ENCODE assay signal across 8 cellular contexts in genomic region chr17:27295945-27296344, GRCh38. TPM values are rescaled to one million over a fixed set of nuclear protein-coding genes. Genes with fewer than 3 reads are reported as not detected.
DNase-seq lines count a peak whose midpoint lies in the region; ATAC-seq and TF ChIP-seq lines count a peak whose summit lies in the region.

No MANE protein-coding gene starts in this region.

- H3K36me3 Mint-ChIP-seq in naive B cell: peaks cover 0 to 7% of the 10 kb centered on the region in 2 donors

- DNase-seq in AG04450 (ENCODE audit: low read depth, low spot score): no peak
- peak; percentile 26 to 30 for DNase-seq in cardiac fibroblast (ENCODE audit: low read depth in 2 of 2)
- DNase-seq in naive B cell: no peak
- no peak for DNase-seq in NCI-H187 treated with DMSO at 0.1 percent for 48 hours (lab: John Stamatoyannopoulos, UW)
- DNase-seq in NCI-H1092 treated with DMSO at 0.1 percent for 48 hours (lab: John Stamatoyannopoulos, UW): no peak

- peak overlapping the region; percentile 67 to 99 (median 92) for H3K27ac Mint-ChIP-seq in naive B cell

- H3K9me3 ChIP-seq in AG04450 (ENCODE audit: control insufficient read depth, insufficient read depth, low read length): peaks cover 6% of the 10 kb centered on the region; the same call in 1 of the 2 replicates
- no peaks in the 10 kb centered on the region for H3K9me3 ChIP-seq in KOPT-K1 (ENCODE audit: insufficient read depth, low read length, poor library complexity, severe bottlenecking)

- no peaks in the 10 kb centered on the region for H3K27me3 Mint-ChIP-seq in naive B cell

- H3K9me3 Mint-ChIP-seq in naive B cell: no peaks in the 10 kb centered on the region

- H3K27ac ChIP-seq in AG04450 (ENCODE audit: low read depth, low read length) (peak overlapping the region; percentile 52), KOPT-K1 (ENCODE audit: low read depth, low read length, poor library complexity, severe bottlenecking) (peak overlapping the region; percentile 92)

- H3K4me3 ChIP-seq in AG04450 (ENCODE audit: low read depth, low read length) (peak overlapping the region; percentile 94), cardiac fibroblast (replicated peaks in 1 of 2; ENCODE audit: low read depth in 2 of 2, low read length in 2 of 2) (peak overlapping the region; percentile 98)

- CTCF ChIA-PET in AG04450 (lab: Charles Lee): interaction anchor here (0.6 to 6.1 kb wide), 5 partner anchors 13 to 304 kb away, joined by 3 to 39 read pairs (median 4); no protein-coding TSS in a partner anchor

- POLR2A ChIA-PET in AG04450 (lab: Yijun Ruan, JAX): interaction anchor here (0.6 to 5.0 kb wide), 7 partner anchors 11 to 186 kb away, joined by 3 to 44 read pairs (median 3); no protein-coding TSS in a partner anchor

- peaks cover 18% of the 10 kb centered on the region for H3K36me3 ChIP-seq in KOPT-K1 (ENCODE audit: insufficient read depth, low read length)

- H3K4me1 Mint-ChIP-seq in naive B cell: peaks cover 32 to 67% (median 51%) of the 10 kb centered on the region in 3 donors

- H3K4me3 Mint-ChIP-seq in naive B cell: peak overlapping the region; percentile 90 to 100 (median 98)

- H3K27me3 ChIP-seq in AG04450 (ENCODE audit: control insufficient read depth, insufficient read depth, low read length): no peaks in the 10 kb centered on the region

- no peak for ATAC-seq in naive B cell (ENCODE audit: low read depth in 2 of 2)
- ATAC-seq in HG03571 (IDR thresholded peaks at IDR 0.05; ENCODE audit: unreplicated experiment): no peak
- ATAC-seq in HG03175 (IDR thresholded peaks at IDR 0.05; ENCODE audit: unreplicated experiment): no peak

- TF ChIP-seq CTCF in AG04450 (IDR thresholded peaks at IDR 0.05; ENCODE audit: low read depth, low read length): no peak
- TF ChIP-seq CTCF in cardiac fibroblast (IDR thresholded peaks at IDR 0.05; ENCODE audit: low read depth, low read length): no peak

RNA-seq across cellular contexts. Expression of gene WSB1, which starts 2.0 kb away (rescaled TPM):
- polyA plus RNA-seq in AG04450 (2011; rRNA removed) (156 and 204 TPM in 2 replicates), naive B cell (ENCODE audit: low read depth in 6 of 6) (100 to 1,000 TPM; 188 to 342 (median 263) TPM)
- 68.6 and 71.8 TPM in 2 replicates for polyA minus RNA-seq in AG04450 (2011; rRNA and poly(A)+ RNA removed)

Comparison
In these comparisons a context has a peak if more than half of its experiments do, and no peak if none do; other contexts are left out.
1. DNase-seq: peak in cardiac fibroblast (2 of 2); none in AG04450 (single experiment), naive B cell (single experiment), NCI-H187 treated with DMSO at 0.1 percent for 48 hours (single experiment) and NCI-H1092 treated with DMSO at 0.1 percent for 48 hours (single experiment).